8 cellular contexts compared by ENCODE assay signal in the genomic region with DNA sequence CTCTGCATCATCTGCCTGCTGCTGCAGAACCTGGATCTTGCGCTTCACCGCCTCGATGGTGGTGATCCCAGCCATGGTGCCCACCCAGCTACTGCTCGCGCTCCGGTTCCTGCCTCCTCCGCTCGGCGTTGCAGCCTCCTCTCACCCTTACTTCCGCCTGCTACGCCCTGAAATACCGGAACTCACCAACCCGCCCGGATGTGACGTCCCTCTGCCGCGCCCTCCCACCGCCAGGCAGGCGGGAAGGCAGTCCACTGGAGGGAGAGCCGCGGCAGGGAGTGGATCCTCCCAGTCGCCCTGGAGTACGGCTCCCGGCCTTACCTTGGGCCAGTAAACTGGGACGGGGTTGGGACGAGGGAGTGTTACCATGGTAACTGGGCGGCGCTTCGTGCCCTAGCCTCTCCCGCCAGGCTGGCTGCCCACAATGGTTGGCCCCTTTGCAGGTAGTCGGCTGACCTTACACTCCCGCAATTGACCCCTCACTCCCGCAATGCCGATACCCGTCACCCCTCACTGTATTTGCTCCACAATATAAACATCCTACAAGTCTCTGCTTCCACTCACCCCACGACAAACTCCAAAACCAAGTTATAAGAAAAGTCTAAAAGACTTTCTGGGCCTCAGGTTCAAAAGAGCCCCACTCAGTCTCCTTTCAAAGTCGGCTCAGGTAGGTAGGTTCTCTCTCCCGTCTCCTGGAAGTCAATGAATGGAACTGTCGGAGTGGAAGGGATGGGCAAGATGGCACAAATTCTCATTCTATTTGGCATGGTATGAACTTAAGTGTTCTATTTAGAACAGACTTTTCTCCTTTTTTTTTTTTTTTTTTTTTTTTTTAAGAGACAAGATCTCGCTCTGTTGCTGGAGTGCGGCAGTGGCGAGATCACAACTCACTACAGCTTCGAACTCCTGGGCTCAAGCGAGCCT. TPM values are rescaled to one million over a fixed set of nuclear protein-coding genes. Genes with fewer than 3 reads are reported as not detected.
A peak's percentile ranks its signal among the peaks of the same experiment; 100 is the strongest.
DNase-seq lines count a peak whose midpoint lies in the region; ATAC-seq and TF ChIP-seq lines count a peak whose summit lies in the region.

No MANE protein-coding gene starts in this region.

- peaks cover 35% of the 10 kb centered on the region for H3K4me1 ChIP-seq in muscle layer of colon (ENCODE audit: insufficient read depth, low read length)

- H3K36me3 ChIP-seq in muscle layer of colon (ENCODE audit: insufficient read depth, low read length), result peaks cover 5% of the 10 kb centered on the region

- ATAC-seq in GM21717 (IDR thresholded peaks at IDR 0.05; ENCODE audit: unreplicated experiment) (peak; percentile 65), esophagus mucosa (peak; percentile 97)

- no peaks in the 10 kb centered on the region for H3K9me3 ChIP-seq in muscle layer of colon (ENCODE audit: low read length)

- peak overlapping the region; percentile 83 for H3K9ac ChIP-seq in muscle layer of colon (ENCODE audit: low read length)

- H3K4me3 ChIP-seq in muscle layer of colon (ENCODE audit: low read depth in 1 of 2, low read length in 2 of 2), result peak overlapping the region; percentile 80 to 89

- H3K27ac ChIP-seq in muscle layer of colon (ENCODE audit: low read depth, low read length), result peak overlapping the region; percentile 92

- H3K27me3 ChIP-seq in muscle layer of colon (ENCODE audit: control insufficient read depth in 1 of 2, insufficient read depth in 2 of 2, low read length in 2 of 2), result no peaks in the 10 kb centered on the region

- DNase-seq in DMS53 (lab: John Stamatoyannopoulos, UW), result peak; percentile 100
- peak; percentile 88 for DNase-seq in KG1 (lab: John Stamatoyannopoulos, UW)
- DNase-seq in activated T-cell treated with anti-CD3 and anti-CD28 coated beads, Interleukin-2, amount 50 U/mL, for 48 hours, result peak; percentile 98 to 99
- peak; percentile 87 to 89 for DNase-seq in stimulated activated CD8-positive, alpha-beta memory T cell treated with anti-CD3 and anti-CD28 coated beads, Interleukin-7, amount 100 ng/mL, for 1 hour (ENCODE audit: low read depth in 2 of 2)

TF ChIP-seq in PFSK-1, 5 proteins besides CTCF, POLR2A, EP300 and RAD21:
- TF ChIP-seq SIN3A (IDR thresholded peaks at IDR 0.05; ENCODE audit: borderline replicate concordance, insufficient read depth, low read length) (peak; percentile 81; the same call in 1 of the 2 replicates), POLR2AphosphoS5 (IDR thresholded peaks at IDR 0.05; ENCODE audit: low read depth, low read length) (peak; percentile 95), FOXP2 (optimal IDR thresholded peaks at IDR 0.05; ENCODE audit: borderline replicate concordance, extremely low read depth, extremely low read length, insufficient read depth) (peak; percentile 88), TAF1 (IDR thresholded peaks at IDR 0.05; ENCODE audit: borderline replicate concordance, insufficient read depth, low read length) (peak; percentile 95)
- TF ChIP-seq, protein P1, sequence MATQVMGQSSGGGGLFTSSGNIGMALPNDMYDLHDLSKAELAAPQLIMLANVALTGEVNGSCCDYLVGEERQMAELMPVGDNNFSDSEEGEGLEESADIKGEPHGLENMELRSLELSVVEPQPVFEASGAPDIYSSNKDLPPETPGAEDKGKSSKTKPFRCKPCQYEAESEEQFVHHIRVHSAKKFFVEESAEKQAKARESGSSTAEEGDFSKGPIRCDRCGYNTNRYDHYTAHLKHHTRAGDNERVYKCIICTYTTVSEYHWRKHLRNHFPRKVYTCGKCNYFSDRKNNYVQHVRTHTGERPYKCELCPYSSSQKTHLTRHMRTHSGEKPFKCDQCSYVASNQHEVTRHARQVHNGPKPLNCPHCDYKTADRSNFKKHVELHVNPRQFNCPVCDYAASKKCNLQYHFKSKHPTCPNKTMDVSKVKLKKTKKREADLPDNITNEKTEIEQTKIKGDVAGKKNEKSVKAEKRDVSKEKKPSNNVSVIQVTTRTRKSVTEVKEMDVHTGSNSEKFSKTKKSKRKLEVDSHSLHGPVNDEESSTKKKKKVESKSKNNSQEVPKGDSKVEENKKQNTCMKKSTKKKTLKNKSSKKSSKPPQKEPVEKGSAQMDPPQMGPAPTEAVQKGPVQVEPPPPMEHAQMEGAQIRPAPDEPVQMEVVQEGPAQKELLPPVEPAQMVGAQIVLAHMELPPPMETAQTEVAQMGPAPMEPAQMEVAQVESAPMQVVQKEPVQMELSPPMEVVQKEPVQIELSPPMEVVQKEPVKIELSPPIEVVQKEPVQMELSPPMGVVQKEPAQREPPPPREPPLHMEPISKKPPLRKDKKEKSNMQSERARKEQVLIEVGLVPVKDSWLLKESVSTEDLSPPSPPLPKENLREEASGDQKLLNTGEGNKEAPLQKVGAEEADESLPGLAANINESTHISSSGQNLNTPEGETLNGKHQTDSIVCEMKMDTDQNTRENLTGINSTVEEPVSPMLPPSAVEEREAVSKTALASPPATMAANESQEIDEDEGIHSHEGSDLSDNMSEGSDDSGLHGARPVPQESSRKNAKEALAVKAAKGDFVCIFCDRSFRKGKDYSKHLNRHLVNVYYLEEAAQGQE (IDR thresholded peaks at IDR 0.05; ENCODE audit: insufficient read depth in 1 of 2, low read depth in 2 of 2, low read length in 2 of 2), result peak in 1 of 2 experiments; percentile 49; a peak in 1 of 4 replicates

RNA-seq across cellular contexts. Expression of a gene that starts 8.6 kb away (rescaled TPM):
- 887 TPM for polyA plus RNA-seq in PFSK-1 (2012; ENCODE audit: insufficient read length, low read depth)
- total RNA-seq in esophagus mucosa, result 213 TPM

RNA-seq across cellular contexts. Expression of a gene that starts 22.8 kb away (rescaled TPM):
- not detected for polyA plus RNA-seq in PFSK-1 (2012; ENCODE audit: insufficient read length, low read depth)
- total RNA-seq in esophagus mucosa, result not detected

RNA-seq across cellular contexts. Expression of a gene that starts 28.4 kb away (rescaled TPM):
- polyA plus RNA-seq in PFSK-1 (2012; ENCODE audit: insufficient read length, low read depth), result not detected
- total RNA-seq in esophagus mucosa, result 0.04 TPM

RNA-seq across cellular contexts. Expression of a gene that starts 37.4 kb away (rescaled TPM):
- polyA plus RNA-seq in PFSK-1 (2012; ENCODE audit: insufficient read length, low read depth), result 138 TPM
- 80.9 TPM for total RNA-seq in esophagus mucosa

Comparison
In these comparisons a context has a peak if more than half of its experiments do, and no peak if none do; other contexts are left out.
1. Peak in every context shown above with its lines: DNase-seq, ATAC-seq, H3K4me3 ChIP-seq and H3K27ac ChIP-seq.